ENCODE assay signal across 13 cellular contexts in genomic region chr6:136753624-136754023, GRCh38. TPM values are rescaled to one million over a fixed set of nuclear protein-coding genes. Genes with fewer than 3 reads are reported as not detected.
DNase-seq lines count a peak whose midpoint lies in the region; ATAC-seq, FAIRE-seq and TF ChIP-seq lines count a peak whose summit lies in the region.
"Had no signal": no experiment of that assay in that cellular context is flagged by ENCODE, and none has a peak within 500 bp of the region (broad histone marks: within the 10 kb centered on the region; RNA-seq: fewer than 3 reads in every experiment).

No MANE protein-coding gene starts in this region.

- no peak for FAIRE-seq in K562 (lab: Jason Lieb, UNC)

- TF ChIP-seq CTCF in K562 (IDR thresholded peaks at IDR 0.05 in 2 of 3, conservative IDR thresholded peaks at IDR 0.05 in 1 of 3; ENCODE audit: insufficient read depth in 2 of 3, low read depth in 1 of 3, low read length in 3 of 3), result no peak
- no peak for TF ChIP-seq CTCF in tibial nerve (IDR thresholded peaks at IDR 0.05)
- TF ChIP-seq CTCF in type B pancreatic cell (conservative IDR thresholded peaks at IDR 0.05), result no peak

- no peak overlapping the region for H2AFZ ChIP-seq in K562 (ENCODE audit: low read depth, low read length)

- H3K36me3 ChIP-seq in K562 (ENCODE audit: control insufficient read depth, insufficient read depth, low read length) (no peaks in the 10 kb centered on the region; the same call in 2 of the 3 replicates), tibial nerve (no peaks in the 10 kb centered on the region)

- BruUV-seq in K562 (replicated peaks; lab: Mats Ljungman, UMichigan), result no TSS peak

- H3K36me3 Mint-ChIP-seq in activated CD8-positive, alpha-beta memory T cell treated with anti-CD3 and anti-CD28 coated beads, Interleukin-2, amount 10 ng/mL, durations not matched to agents 7 days and 5 days, result peaks cover 14% of the 10 kb centered on the region
- H3K36me3 Mint-ChIP-seq in type B pancreatic cell, result no peaks in the 10 kb centered on the region
- H3K36me3 Mint-ChIP-seq: brain had no signal

- 47% methylated on average over 7 of the region's 7 CpGs for WGBS in K562 (ENCODE audit: insufficient coverage, low coverage, missing lambda C conversion rate)
- WGBS in tibial nerve, 2 donors, result 88 to 93% methylated on average over 7 of the region's 7 CpGs

- no peaks in the 10 kb centered on the region for H3K27me3 Mint-ChIP-seq in activated CD8-positive, alpha-beta memory T cell treated with anti-CD3 and anti-CD28 coated beads, Interleukin-2, amount 10 ng/mL, durations not matched to agents 7 days and 5 days
- no peaks in the 10 kb centered on the region for H3K27me3 Mint-ChIP-seq in type B pancreatic cell
- H3K27me3 Mint-ChIP-seq: brain had no signal

- peaks cover 75% of the 10 kb centered on the region for H3K79me2 ChIP-seq in K562 (ENCODE audit: control insufficient read depth, insufficient read depth, low read length)

- TF ChIP-seq POLR2A in K562 (conservative IDR thresholded peaks at IDR 0.05), result no peak
- TF ChIP-seq POLR2A in tibial nerve (IDR thresholded peaks at IDR 0.05), result no peak

- 0 out of 2 replicates have a peak, but pooled peaks cover 3% of the 10 kb centered on the region for H4K20me1 ChIP-seq in K562 (replicated peaks; ENCODE audit: control insufficient read depth, insufficient read depth, low read length)

- no peak overlapping the region for H3K9ac ChIP-seq in K562 (ENCODE audit: insufficient read depth in 1 of 2, low read depth in 2 of 2, low read length in 2 of 2)

- H3K4me2 ChIP-seq in K562 (ENCODE audit: insufficient read depth, low read length), result no peak overlapping the region

- no peaks in the 10 kb centered on the region for H3K9me3 ChIP-seq in K562 (replicated peaks; ENCODE audit: control insufficient read depth, insufficient read depth, low read depth, low read length)
- H3K9me3 ChIP-seq in tibial nerve, result no peaks in the 10 kb centered on the region

- H3K4me3 ChIP-seq in Jurkat, Clone E6-1 (ENCODE audit: low read length), result no peak overlapping the region
- no peak overlapping the region for H3K4me3 ChIP-seq in K562
- H3K4me3 ChIP-seq in tibial nerve, result no peak overlapping the region
- H3K4me3 ChIP-seq: SK-N-MC had no signal

- DNase-seq in Jurkat, Clone E6-1 (ENCODE audit: low read depth, low spot score), result peak; percentile 86
- DNase-seq in activated CD8-positive, alpha-beta memory T cell treated with anti-CD3 and anti-CD28 coated beads, Interleukin-2, amount 10 ng/mL, durations not matched to agents 7 days and 5 days, result peak; percentile 84
- no peak for DNase-seq in K562 (ENCODE audit: extremely low read depth in 1 of 4, low spot score in 3 of 4)
- peak; percentile 37 for DNase-seq in stimulated activated CD4-positive, alpha-beta T cell treated with anti-CD3 and anti-CD28 coated beads, Interleukin-4, amount 100 ng/mL, for 1 hour
- no peak for DNase-seq in NCI-H2029 (lab: John Stamatoyannopoulos, UW)
- DNase-seq in COLO829 (ENCODE audit: low spot score), result no peak
- DNase-seq in tibial nerve (ENCODE audit: low spot score in 2 of 2), result no peak
- DNase-seq in type B pancreatic cell (ENCODE audit: extremely low spot score, unreplicated experiment), result no peak
- DNase-seq: Karpas-422, NCI-H446 had no signal

- no peaks in the 10 kb centered on the region for H3K9me1 ChIP-seq in K562 (ENCODE audit: control insufficient read depth, insufficient read depth, low read length)

- H3K4me1 ChIP-seq in K562 (replicated peaks in 1 of 2; ENCODE audit: control insufficient read depth in 2 of 2, insufficient read depth in 2 of 2, low read length in 2 of 2) (peaks cover 22 to 51% of the 10 kb centered on the region in 2 experiments), tibial nerve (peaks cover 0 to 43% (median 27%) of the 10 kb centered on the region in 4 donors)

- no peak for TF ChIP-seq RAD21 in K562 (CRISPR knock-in tag; conservative IDR thresholded peaks at IDR 0.05 in 1 of 2, IDR thresholded peaks at IDR 0.05 in 1 of 2)

- H3K27ac ChIP-seq in K562 (ENCODE audit: extremely low read depth, low read depth, low read length), result no peak overlapping the region; the same call in 2 of the 3 replicates
- H3K27ac ChIP-seq in tibial nerve, result no peak overlapping the region
- H3K27ac ChIP-seq: SK-N-MC had no signal

- peak overlapping the region; percentile 91 for H3K27ac Mint-ChIP-seq in activated CD8-positive, alpha-beta memory T cell treated with anti-CD3 and anti-CD28 coated beads, Interleukin-2, amount 10 ng/mL, durations not matched to agents 7 days and 5 days
- no peak overlapping the region for H3K27ac Mint-ChIP-seq in type B pancreatic cell
- H3K27ac Mint-ChIP-seq: progenitor cell of endocrine pancreas had no signal

- no peaks in the 10 kb centered on the region for H3K9me3 Mint-ChIP-seq in activated CD8-positive, alpha-beta memory T cell treated with anti-CD3 and anti-CD28 coated beads, Interleukin-2, amount 10 ng/mL, durations not matched to agents 7 days and 5 days (ENCODE audit: low read depth)
- H3K9me3 Mint-ChIP-seq in type B pancreatic cell, result no peaks in the 10 kb centered on the region

- POLR2A ChIA-PET in K562 (lab: Yijun Ruan, JAX), result no interaction called here

- H3K4me1 Mint-ChIP-seq in activated CD8-positive, alpha-beta memory T cell treated with anti-CD3 and anti-CD28 coated beads, Interleukin-2, amount 10 ng/mL, durations not matched to agents 7 days and 5 days, result peaks cover 77% of the 10 kb centered on the region
- no peaks in the 10 kb centered on the region for H3K4me1 Mint-ChIP-seq in type B pancreatic cell (ENCODE audit: unreplicated experiment)

- in situ Hi-C loops in K562 (cut with MboI), result no loop called here

- ATAC-seq in activated CD8-positive, alpha-beta memory T cell treated with anti-CD3 and anti-CD28 coated beads, Interleukin-2, amount 10 ng/mL, durations not matched to agents 7 days and 5 days, result peak; percentile 80
- no peak for ATAC-seq in K562

- intact Hi-C loops in K562 (cut with micrococcal nuclease), result no loop called here

- H3K4me3 Mint-ChIP-seq in activated CD8-positive, alpha-beta memory T cell treated with anti-CD3 and anti-CD28 coated beads, Interleukin-2, amount 10 ng/mL, durations not matched to agents 7 days and 5 days, result peak overlapping the region; percentile 32
- no peak overlapping the region for H3K4me3 Mint-ChIP-seq in type B pancreatic cell
- H3K4me3 Mint-ChIP-seq: brain had no signal

- no peak for TF ChIP-seq EP300 in K562 (IDR thresholded peaks at IDR 0.05; ENCODE audit: low read length)
- TF ChIP-seq EP300 in tibial nerve (IDR thresholded peaks at IDR 0.05), result no peak

- CTCF ChIA-PET in activated CD8-positive, alpha-beta memory T cell treated with anti-CD3 and anti-CD28 coated beads, Interleukin-2, amount 10 ng/mL, durations not matched to agents 7 days and 5 days (lab: Charles Lee), result interaction anchor here (0.7 to 5.8 kb wide), 7 partner anchors 9 to 110 kb away, joined by 3 to 49 read pairs (median 6); partner anchors contain the start of gene MAP3K5
- CTCF ChIA-PET in K562 (lab: Yijun Ruan, JAX; ENCODE audit: low intra/inter-chr PET ratio), result no interaction called here

- no peaks in the 10 kb centered on the region for H3K27me3 ChIP-seq in K562 (ENCODE audit: control insufficient read depth in 2 of 2, insufficient read depth in 2 of 2, low read length in 2 of 2)
- no peaks in the 10 kb centered on the region for H3K27me3 ChIP-seq in tibial nerve

TF ChIP-seq in K562, 482 proteins besides CTCF, POLR2A, EP300 and RAD21:
- TF ChIP-seq MECOM (CRISPR knock-in tag; IDR thresholded peaks at IDR 0.05), result no peak
- TF ChIP-seq ZKSCAN8 (CRISPR knock-in tag; IDR thresholded peaks at IDR 0.05), result 0 out of 2 replicates have a peak, but pooled peaks have one; percentile 15
- 0 out of 2 replicates have a peak, but pooled peaks have one; percentile 2 for TF ChIP-seq ZNF584 (CRISPR knock-in tag; IDR thresholded peaks at IDR 0.05; ENCODE audit: low read depth)

RNA-seq across cellular contexts. Expression of gene MAP3K5, which starts 38.7 kb away (rescaled TPM):
- polyA plus RNA-seq in Jurkat, Clone E6-1 (2012; ENCODE audit: insufficient read depth, insufficient read length), result 6.6 TPM
- 10 to 100 TPM; 18.3 to 21.7 TPM for total RNA-seq in activated CD8-positive, alpha-beta memory T cell treated with anti-CD3 and anti-CD28 coated beads, Interleukin-2, amount 10 ng/mL, durations not matched to agents 7 days and 5 days
- 17.0 and 33.7 TPM in 2 replicates for total RNA-seq in K562 (2011; cell fraction: chromatin; rRNA removed; ENCODE audit: low replicate concordance)
- 7.8 and 10.1 TPM in 2 replicates for total RNA-seq in K562 (2011; cell fraction: nucleolus; rRNA removed)
- 10.5 and 10.6 TPM in 2 replicates for total RNA-seq in K562 (2011; cell fraction: nucleoplasm; rRNA removed)
- total RNA-seq in K562 (2014; rRNA removed) (10.4 and 11.6 TPM in 2 replicates), K562 (2014; rRNA removed; fragmentation: Illumina TruSeq; extraction: Trizol) (12.7 and 15.3 TPM in 2 replicates), K562 (2015; rRNA removed; fragmentation: Illumina TruSeq; extraction: Trizol) (9.2 and 9.9 TPM in 2 replicates), K562 (2021) (11.7 and 13.0 TPM in 2 replicates), tibial nerve (10 to 100 TPM; 26.9 to 64.5 (median 34.0) TPM), type B pancreatic cell (ENCODE audit: low replicate concordance) (4.7 and 9.9 TPM in 2 replicates)
- polyA plus RNA-seq in K562 (2011; rRNA removed) (7.9 and 9.1 TPM in 2 replicates), K562 (2014; fragmentation: Illumina TruSeq; extraction: Trizol) (8.6 and 10.4 TPM in 2 replicates), K562 (2014; fragmentation: Nextera tagmentation; extraction: Ambion mirVana) (1 to 10 TPM; 2.2 to 3.3 TPM), K562 (2014; rRNA removed) (6.9 and 7.3 TPM in 2 replicates)
- polyA plus RNA-seq in K562 (2011; cell fraction: cytosol; rRNA removed), result 2.1 and 3.6 TPM in 2 replicates
- 6.2 and 8.7 TPM in 2 replicates for polyA plus RNA-seq in K562 (2011; cell fraction: nucleus; rRNA removed)
- 6.6 and 6.7 TPM in 2 replicates for polyA plus RNA-seq in K562 (2012)
- polyA minus RNA-seq in K562 (2011; rRNA and poly(A)+ RNA removed), result 13.9 and 23.8 TPM in 2 replicates
- polyA minus RNA-seq in K562 (2011; cell fraction: cytosol; rRNA and poly(A)+ RNA removed), result 5.1 and 5.8 TPM in 2 replicates
- 9.0 and 19.5 TPM in 2 replicates for polyA minus RNA-seq in K562 (2011; cell fraction: nucleus; rRNA and poly(A)+ RNA removed)

Comparison
In these comparisons a context has a peak if more than half of its experiments do, and no peak if none do; other contexts are left out.
1. DNase-seq: peak in Jurkat, Clone E6-1 (single experiment), activated CD8-positive, alpha-beta memory T cell treated with anti-CD3 and anti-CD28 coated beads, Interleukin-2, amount 10 ng/mL, durations not matched to agents 7 days and 5 days (single experiment) and stimulated activated CD4-positive, alpha-beta T cell treated with anti-CD3 and anti-CD28 coated beads, Interleukin-4, amount 100 ng/mL, for 1 hour (single experiment); none in K562 (0 of 4), NCI-H2029 (single experiment), COLO829 (single experiment), tibial nerve (0 of 2) and type B pancreatic cell (single experiment).